In the genomic region with DNA sequence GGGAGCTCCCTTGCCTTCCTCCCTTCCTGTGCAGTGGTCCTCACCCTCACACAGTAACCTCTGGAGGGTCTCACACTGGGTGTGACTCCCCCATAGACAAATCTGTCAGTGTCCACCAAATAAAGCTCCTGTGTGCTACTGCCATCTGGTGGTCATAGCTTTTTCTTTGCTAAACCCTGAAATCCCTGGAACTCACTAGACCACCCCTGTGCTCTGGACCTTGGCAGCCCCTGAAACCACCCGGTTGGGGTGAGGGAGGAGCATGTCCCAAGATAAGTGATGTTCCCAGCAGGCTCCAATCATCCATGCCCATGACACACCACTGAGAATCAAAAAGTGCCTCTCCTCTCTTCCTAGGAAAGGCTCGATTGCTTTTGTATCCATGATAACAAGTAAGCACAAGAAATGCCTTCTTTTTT, we compare ENCODE assay signal across 8 cellular contexts. TPM values are rescaled to one million over a fixed set of nuclear protein-coding genes. Genes with fewer than 3 reads are reported as not detected.
A peak's percentile ranks its signal among the peaks of the same experiment; 100 is the strongest.
DNase-seq lines count a peak whose midpoint lies in the region; ATAC-seq, FAIRE-seq and TF ChIP-seq lines count a peak whose summit lies in the region.

No MANE protein-coding gene starts in this region.

- peaks cover 4 to 22% (median 5%) of the 10 kb centered on the region in 4 experiments; a peak in 5 of 8 replicates for H3K36me3 ChIP-seq in H1 (ENCODE audit: control insufficient read depth in 2 of 4, insufficient read depth in 4 of 4, low read length in 3 of 4)
- H3K36me3 ChIP-seq in upper lobe of left lung = peaks cover 0 to 8% (median 0%) of the 10 kb centered on the region in 4 donors

- 58% methylated on average over 2 of the region's 2 CpGs; no CpG with 5 or more reads in 1 of the 2 experiments for WGBS in H1 (ENCODE audit: extremely low coverage in 1 of 2, insufficient coverage in 1 of 2, insufficient read length in 1 of 2, insufficient replicate concordance in 2 of 2, low coverage in 1 of 2, low lambda C conversion rate in 2 of 2, missing lambda C conversion rate in 1 of 2), 2 experiments
- 41 to 46% methylated on average over 2 of the region's 2 CpGs for WGBS in upper lobe of left lung, 2 donors

- peak; percentile 71 to 81 for TF ChIP-seq RAD21 in H1 (IDR thresholded peaks at IDR 0.05 in 1 of 2, conservative IDR thresholded peaks at IDR 0.05 in 1 of 2; ENCODE audit: low read depth in 2 of 2, low read length in 2 of 2)

- H3K4me2 ChIP-seq in H1 (ENCODE audit: insufficient read depth in 1 of 2, low read depth in 2 of 2, low read length in 2 of 2) = no peak overlapping the region

- H3K27me3 Mint-ChIP-seq in mesothelial cell of epicardium (ENCODE audit: low read depth) = no peaks in the 10 kb centered on the region

- no peaks in the 10 kb centered on the region for H3K27me3 ChIP-seq in H1 (replicated peaks in 1 of 4; ENCODE audit: control insufficient read depth in 3 of 4, extremely low read depth in 1 of 4, insufficient read depth in 3 of 4, low read length in 3 of 4)
- peaks cover 0 to 2% (median 0%) of the 10 kb centered on the region in 4 donors for H3K27me3 ChIP-seq in upper lobe of left lung

- no peak overlapping the region for H4K5ac ChIP-seq in H1 (ENCODE audit: insufficient read length, low read depth, low read length)

- no peak for TF ChIP-seq EP300 in H1 (IDR thresholded peaks at IDR 0.05; ENCODE audit: borderline replicate concordance in 1 of 2, low read depth in 2 of 2, low read length in 2 of 2)
- no peak for TF ChIP-seq EP300 in upper lobe of left lung (IDR thresholded peaks at IDR 0.05)

- H4K91ac ChIP-seq in H1 (replicated peaks; ENCODE audit: insufficient read length, low read length) = no peak overlapping the region

- H2BK5ac ChIP-seq in H1 (ENCODE audit: low read depth, low read length) = no peak overlapping the region

- H3K9me3 ChIP-seq in H1 (ENCODE audit: insufficient read depth in 2 of 2, low read depth in 1 of 2, low read length in 1 of 2) (no peaks in the 10 kb centered on the region), upper lobe of left lung (no peaks in the 10 kb centered on the region)

- CTCF ChIA-PET in H1 (lab: Charles Lee; ENCODE audit: partially characterized antibody) = interaction anchor here (0.6 to 7.8 kb wide), 60 partner anchors 10 to 825 kb away, joined by 3 to 231 read pairs (median 4); partner anchors contain the start of genes CA11, DHDH, FUT2 and GYS1

- no peak overlapping the region for H2BK20ac ChIP-seq in H1 (ENCODE audit: low read length)

- no peak overlapping the region for H3K27ac ChIP-seq in H1 (ENCODE audit: low read depth, low read length)
- peak overlapping the region in 2 of 4 donors; percentile 11 to 37 for H3K27ac ChIP-seq in upper lobe of left lung

- H3K23ac ChIP-seq in H1 (ENCODE audit: insufficient read length) = no peak overlapping the region

- no peaks in the 10 kb centered on the region; a peak in 1 of 7 replicates for H3K4me1 ChIP-seq in H1 (replicated peaks in 1 of 4; ENCODE audit: control insufficient read depth in 3 of 4, insufficient read depth in 4 of 4, low read length in 3 of 4)
- H3K4me1 ChIP-seq in upper lobe of left lung = peaks cover 0 to 6% (median 0%) of the 10 kb centered on the region in 4 donors

- no peaks in the 10 kb centered on the region for H3K9me3 Mint-ChIP-seq in mesothelial cell of epicardium

- H3K4me3 ChIP-seq in H1 (ENCODE audit: extremely low read depth in 1 of 4, insufficient read depth in 2 of 4, low read depth in 3 of 4, low read length in 4 of 4) = no peak overlapping the region
- H3K4me3 ChIP-seq in upper lobe of left lung = no peak overlapping the region

- peaks cover 8% of the 10 kb centered on the region for H3K36me3 Mint-ChIP-seq in mesothelial cell of epicardium

- no peak overlapping the region; the same call in 1 of the 2 replicates for H4K8ac ChIP-seq in H1 (ENCODE audit: extremely low read depth, insufficient read depth, low read length)

- TF ChIP-seq POLR2A in H1 (IDR thresholded peaks at IDR 0.05; ENCODE audit: control extremely low read depth in 1 of 2, low read depth in 2 of 2, low read length in 2 of 2) (no peak), upper lobe of left lung (IDR thresholded peaks at IDR 0.05) (no peak)

- DNase-seq in ACHN = peak; percentile 53
- peak; percentile 62 for DNase-seq in NCI-H2171 treated with DMSO at 0.1 percent for 48 hours (lab: John Stamatoyannopoulos, UW)
- DNase-seq in activated CD4-positive, alpha-beta T cell treated with anti-CD3 and anti-CD28 coated beads, Interleukin-2, amount 50 U/mL, for 1 hour = peak; percentile 43
- peak in 1 of 2 experiments; percentile 75 for DNase-seq in H1 (ENCODE audit: low read depth in 1 of 2, low spot score in 2 of 2)
- peak in 1 of 2 experiments; percentile 60 for DNase-seq in mesothelial cell of epicardium (ENCODE audit: low spot score in 2 of 2, unreplicated experiment in 2 of 2)
- no peak for DNase-seq in upper lobe of left lung

- no peak overlapping the region for H3K14ac ChIP-seq in H1 (ENCODE audit: insufficient read length)

- H2AFZ ChIP-seq in H1 (ENCODE audit: low read length) = no peak overlapping the region

- no peaks in the 10 kb centered on the region for H3K79me1 ChIP-seq in H1 (ENCODE audit: low read depth, low read length)

- no peak overlapping the region for H2BK12ac ChIP-seq in H1 (ENCODE audit: low read depth, low read length)

- ATAC-seq in upper lobe of left lung (ENCODE audit: low FRiP score in 2 of 2) (peak; percentile 60 to 69), GM21786 (IDR thresholded peaks at IDR 0.05; ENCODE audit: unreplicated experiment) (no peak)

- no peaks in the 10 kb centered on the region for H3K79me2 ChIP-seq in H1 (ENCODE audit: control insufficient read depth in 1 of 2, insufficient read depth in 2 of 2, low read length in 2 of 2)

- H2BK120ac ChIP-seq in H1 (replicated peaks; ENCODE audit: low read depth, low read length) = no peak overlapping the region

- no peak overlapping the region for H3K18ac ChIP-seq in H1 (ENCODE audit: extremely low read depth, low read length)

- no peak overlapping the region for H3K27ac Mint-ChIP-seq in mesothelial cell of epicardium

- H3K9ac ChIP-seq in H1 (replicated peaks in 1 of 4; ENCODE audit: extremely low read depth in 1 of 4, low read depth in 3 of 4, low read length in 3 of 4) = no peak overlapping the region

- H3K4me3 Mint-ChIP-seq in mesothelial cell of epicardium = no peak overlapping the region

- TF ChIP-seq CTCF in GM12874 (IDR thresholded peaks at IDR 0.05; ENCODE audit: insufficient read depth, low read depth, low read length) (peak; percentile 80), H1 (IDR thresholded peaks at IDR 0.05; ENCODE audit: control extremely low read depth in 1 of 3, insufficient read depth in 1 of 3, low read depth in 1 of 3, low read length in 3 of 3) (peak; percentile 27 to 80 (median 76)), mesothelial cell of epicardium (IDR thresholded peaks at IDR 0.05; ENCODE audit: unreplicated experiment) (peak; percentile 70), upper lobe of left lung (IDR thresholded peaks at IDR 0.05) (peak; percentile 49 to 75 (median 66))

- H2AK5ac ChIP-seq in H1 (ENCODE audit: low read depth, low read length) = no peak overlapping the region

- no peak overlapping the region for H2BK15ac ChIP-seq in H1 (ENCODE audit: low read length)

- H3K4ac ChIP-seq in H1 (replicated peaks; ENCODE audit: insufficient read length, low read depth, low read length) = no peak overlapping the region

- H3K4me1 Mint-ChIP-seq in mesothelial cell of epicardium = peaks cover 5% of the 10 kb centered on the region

- in situ Hi-C loops in ACHN (cut with HindIII; ENCODE audit: low pct_ligation_motif_present, low pct_unique_long_range_greater_than_20kb, low sequenced_read_pairs) = no loop called here

- H3K56ac ChIP-seq in H1 (replicated peaks; ENCODE audit: insufficient read length, low read depth, low read length) = no peak overlapping the region

- H3K23me2 ChIP-seq in H1 (ENCODE audit: low read depth, low read length) = no peaks in the 10 kb centered on the region

- POLR2A ChIA-PET in H1 (lab: Charles Lee; ENCODE audit: partially characterized antibody) = interaction anchor here (0.9 to 1.5 kb wide), 11 partner anchors 9 to 212 kb away, joined by 3 to 13 read pairs (median 4); partner anchors contain the start of genes FTL and PPP1R15A

- H4K20me1 ChIP-seq in H1 (replicated peaks in 1 of 2; ENCODE audit: control insufficient read depth in 1 of 2, insufficient read depth in 2 of 2, low read length in 2 of 2) = no peaks in the 10 kb centered on the region

- peak; percentile 96 for FAIRE-seq in H1 (lab: Jason Lieb, UNC)

RNA-seq across cellular contexts. Expression of gene HSD17B14, which starts 6.5 kb away (rescaled TPM):
- 8.4 and 9.7 TPM in 2 replicates for total RNA-seq in H1 (2021; fragmentation: NEBNext Ultra II Directional; extraction: Animal tissue kit (Norgen Biotek cat#: 25700))
- polyA plus RNA-seq in H1 (2011; rRNA removed) = 25.5 and 32.7 TPM in 2 replicates
- polyA plus RNA-seq in H1 (2011; cell fraction: cytosol; rRNA removed) = 24.6 TPM
- 33.3 TPM for polyA plus RNA-seq in H1 (2011; cell fraction: nucleus; rRNA removed)
- 12.8 to 19.2 TPM (median 18.4 TPM) in 4 replicates for polyA plus RNA-seq in H1 (2012, experiment 1 of 2)
- polyA plus RNA-seq in H1 (2012, experiment 2 of 2) = 18.2 TPM
- polyA plus RNA-seq in H1 (2013, experiment 1 of 2) = 6.1 TPM
- 5.6 TPM for polyA plus RNA-seq in H1 (2013, experiment 2 of 2)
- polyA minus RNA-seq in H1 (2011; rRNA and poly(A)+ RNA removed) = 3.5 and 5.0 TPM in 2 replicates
- polyA minus RNA-seq in H1 (2011; cell fraction: cytosol; rRNA and poly(A)+ RNA removed) = 6.0 TPM
- polyA minus RNA-seq in H1 (2011; cell fraction: nucleus; rRNA and poly(A)+ RNA removed) = 5.5 TPM
- total RNA-seq in mesothelial cell of epicardium = 22.9 to 29.6 TPM (median 27.1 TPM) in 3 replicates
- total RNA-seq in upper lobe of left lung = 10 to 100 TPM; 13.8 to 65.0 (median 28.5) TPM

RNA-seq across cellular contexts. Expression of gene PLEKHA4, which starts 25.7 kb away (rescaled TPM):
- 16.8 and 18.0 TPM in 2 replicates for total RNA-seq in H1 (2021; fragmentation: NEBNext Ultra II Directional; extraction: Animal tissue kit (Norgen Biotek cat#: 25700))
- 8.2 and 14.1 TPM in 2 replicates for polyA plus RNA-seq in H1 (2011; rRNA removed)
- polyA plus RNA-seq in H1 (2011; cell fraction: cytosol; rRNA removed) = 13.2 TPM
- 20.7 TPM for polyA plus RNA-seq in H1 (2011; cell fraction: nucleus; rRNA removed)
- polyA plus RNA-seq in H1 (2012, experiment 1 of 2) = 13.4 to 23.3 TPM (median 18.2 TPM) in 4 replicates
- polyA plus RNA-seq in H1 (2012, experiment 2 of 2) = 13.7 TPM
- polyA plus RNA-seq in H1 (2013, experiment 1 of 2) = 10.9 TPM
- polyA plus RNA-seq in H1 (2013, experiment 2 of 2) = 10.1 TPM
- polyA minus RNA-seq in H1 (2011; rRNA and poly(A)+ RNA removed) = 3.0 and 4.3 TPM in 2 replicates
- 6.8 TPM for polyA minus RNA-seq in H1 (2011; cell fraction: cytosol; rRNA and poly(A)+ RNA removed)
- polyA minus RNA-seq in H1 (2011; cell fraction: nucleus; rRNA and poly(A)+ RNA removed) = 7.7 TPM
- 25.7 to 28.6 TPM (median 26.9 TPM) in 3 replicates for total RNA-seq in mesothelial cell of epicardium
- total RNA-seq in upper lobe of left lung = 10 to 100 TPM in 5 of 6 donors, 1 to 10 TPM in 1; 6.3 to 34.9 (median 21.2) TPM

RNA-seq across cellular contexts. Expression of gene PPP1R15A, which starts 29.5 kb away (rescaled TPM):
- total RNA-seq in H1 (2021; fragmentation: NEBNext Ultra II Directional; extraction: Animal tissue kit (Norgen Biotek cat#: 25700)) = 12.8 and 14.0 TPM in 2 replicates
- polyA plus RNA-seq in H1 (2011; rRNA removed) = 4.1 and 8.6 TPM in 2 replicates
- polyA plus RNA-seq in H1 (2011; cell fraction: cytosol; rRNA removed) = 10.3 TPM
- polyA plus RNA-seq in H1 (2011; cell fraction: nucleus; rRNA removed) = 11.4 TPM
- 12.1 to 14.4 TPM (median 13.1 TPM) in 4 replicates for polyA plus RNA-seq in H1 (2012, experiment 1 of 2)
- 11.5 TPM for polyA plus RNA-seq in H1 (2012, experiment 2 of 2)
- 12.9 TPM for polyA plus RNA-seq in H1 (2013, experiment 1 of 2)
- 13.2 TPM for polyA plus RNA-seq in H1 (2013, experiment 2 of 2)
- 3.2 and 4.8 TPM in 2 replicates for polyA minus RNA-seq in H1 (2011; rRNA and poly(A)+ RNA removed)
- 5.7 TPM for polyA minus RNA-seq in H1 (2011; cell fraction: cytosol; rRNA and poly(A)+ RNA removed)
- 19.5 TPM for polyA minus RNA-seq in H1 (2011; cell fraction: nucleus; rRNA and poly(A)+ RNA removed)
- total RNA-seq in mesothelial cell of epicardium = 158 to 170 TPM (median 158 TPM) in 3 replicates
- total RNA-seq in upper lobe of left lung = 100 to 1,000 TPM in 5 of 6 donors, 10 to 100 TPM in 1; 96.2 to 194 (median 114) TPM

RNA-seq across cellular contexts. Expression of gene BCAT2, which starts 31.9 kb away (rescaled TPM):
- 42.5 and 44.5 TPM in 2 replicates for total RNA-seq in H1 (2021; fragmentation: NEBNext Ultra II Directional; extraction: Animal tissue kit (Norgen Biotek cat#: 25700))
- polyA plus RNA-seq in H1 (2011; rRNA removed) = 48.7 and 77.3 TPM in 2 replicates
- polyA plus RNA-seq in H1 (2011; cell fraction: cytosol; rRNA removed) = 61.0 TPM
- 97.8 TPM for polyA plus RNA-seq in H1 (2011; cell fraction: nucleus; rRNA removed)
- polyA plus RNA-seq in H1 (2012, experiment 1 of 2) = 33.8 to 48.3 TPM (median 44.2 TPM) in 4 replicates
- 52.5 TPM for polyA plus RNA-seq in H1 (2012, experiment 2 of 2)
- polyA plus RNA-seq in H1 (2013, experiment 1 of 2) = 28.4 TPM
- polyA plus RNA-seq in H1 (2013, experiment 2 of 2) = 25.3 TPM
- polyA minus RNA-seq in H1 (2011; rRNA and poly(A)+ RNA removed) = 22.1 and 33.4 TPM in 2 replicates
- 19.2 TPM for polyA minus RNA-seq in H1 (2011; cell fraction: cytosol; rRNA and poly(A)+ RNA removed)
- 26.0 TPM for polyA minus RNA-seq in H1 (2011; cell fraction: nucleus; rRNA and poly(A)+ RNA removed)
- total RNA-seq in mesothelial cell of epicardium (45.3 to 47.3 TPM (median 45.7 TPM) in 3 replicates), upper lobe of left lung (100 to 1,000 TPM in 1 of 6 donors, 10 to 100 TPM in 5; 50.7 to 221 (median 81.2) TPM)

RNA-seq across cellular contexts. Expression of gene TULP2, which starts 55.8 kb away (rescaled TPM):
- total RNA-seq in H1 (2021; fragmentation: NEBNext Ultra II Directional; extraction: Animal tissue kit (Norgen Biotek cat#: 25700)) = 1.0 and 1.1 TPM in 2 replicates
- polyA plus RNA-seq in H1 (2011; rRNA removed) = 0.95 and 1.8 TPM in 2 replicates
- 1.8 TPM for polyA plus RNA-seq in H1 (2011; cell fraction: cytosol; rRNA removed)
- polyA plus RNA-seq in H1 (2011; cell fraction: nucleus; rRNA removed) = 3.1 TPM
- polyA plus RNA-seq in H1 (2012, experiment 1 of 2) = 0.52 to 1.6 TPM (median 1.1 TPM) in 4 replicates
- 0.42 TPM for polyA plus RNA-seq in H1 (2012, experiment 2 of 2)
- 0.69 TPM for polyA plus RNA-seq in H1 (2013, experiment 1 of 2)
- polyA plus RNA-seq in H1 (2013, experiment 2 of 2) = 0.70 TPM
- 1.6 and 1.9 TPM in 2 replicates for polyA minus RNA-seq in H1 (2011; rRNA and poly(A)+ RNA removed)
- polyA minus RNA-seq in H1 (2011; cell fraction: cytosol; rRNA and poly(A)+ RNA removed) = not detected
- 0.30 TPM for polyA minus RNA-seq in H1 (2011; cell fraction: nucleus; rRNA and poly(A)+ RNA removed)
- total RNA-seq in mesothelial cell of epicardium (0.38 to 1.4 TPM (median 0.84 TPM) in 3 replicates), upper lobe of left lung (1 to 10 TPM in 1 of 6 donors, under 1 TPM in 2, not detected in 3; 0.30 to 4.9 (median 0.86) TPM)

Comparison
In these comparisons a context has a peak if more than half of its experiments do, and no peak if none do; other contexts are left out.
1. DNase-seq: peak in ACHN (single experiment), NCI-H2171 treated with DMSO at 0.1 percent for 48 hours (single experiment) and activated CD4-positive, alpha-beta T cell treated with anti-CD3 and anti-CD28 coated beads, Interleukin-2, amount 50 U/mL, for 1 hour (single experiment); none in upper lobe of left lung (0 of 2).
2. Peak in every context shown above with its lines, with median percentiles within 50 percentile points of each other: CTCF ChIP-seq.